27 cellular contexts compared by ENCODE assay signal in the genomic region with DNA sequence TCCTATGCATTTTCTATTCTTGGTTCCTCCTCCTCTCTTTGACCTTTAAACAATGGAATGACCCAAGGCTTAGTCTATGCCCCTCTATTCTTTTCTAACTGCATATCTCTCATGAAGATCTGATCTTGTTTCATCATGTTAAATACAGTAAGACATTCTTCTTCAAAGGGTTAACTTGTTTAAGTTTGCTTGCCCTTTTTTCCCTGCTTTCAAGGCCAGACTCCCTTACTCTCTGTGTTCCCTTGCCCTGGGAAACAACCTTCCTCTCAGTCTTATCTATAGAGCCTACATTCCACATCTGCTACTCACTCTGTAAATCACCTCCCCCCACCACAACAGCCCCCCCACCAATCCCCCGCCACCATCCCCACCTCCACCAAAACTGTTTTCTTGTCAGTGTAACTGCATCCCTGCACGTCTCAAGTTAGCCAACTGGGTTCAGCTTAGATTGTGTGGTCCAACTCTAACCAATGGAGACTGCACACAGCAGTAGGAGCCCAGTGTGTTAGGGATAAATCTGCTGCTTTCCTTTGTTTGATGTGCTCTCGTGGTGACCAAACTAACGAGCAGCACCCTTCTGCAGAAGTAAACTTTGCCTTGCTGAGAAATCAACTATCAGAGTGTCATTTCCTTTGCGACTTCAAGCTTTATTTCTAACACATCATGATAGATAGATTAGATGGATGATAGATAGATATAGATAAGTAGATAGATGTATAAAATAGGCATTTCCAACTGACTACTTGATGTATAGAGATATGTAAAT. TPM values are rescaled to one million over a fixed set of nuclear protein-coding genes. Genes with fewer than 3 reads are reported as not detected.
"Had no signal": no experiment of that assay in that cellular context is flagged by ENCODE, and none has a peak within 500 bp of the region (broad histone marks: within the 10 kb centered on the region; RNA-seq: fewer than 3 reads in every experiment).

No MANE protein-coding gene starts in this region.

- H3K4me1 Mint-ChIP-seq: activated CD4-positive, alpha-beta memory T cell treated with anti-CD3 and anti-CD28 coated beads, Interleukin-2, amount 10 ng/mL, durations not matched to agents 7 days and 5 days; activated CD4-positive, alpha-beta T cell treated with anti-CD3 and anti-CD28 coated beads, Interleukin-2, amount 10 ng/mL, durations not matched to agents 7 days and 5 days; activated naive CD4-positive, alpha-beta T cell treated with anti-CD3 and anti-CD28 coated beads, Interleukin-2, amount 10 ng/mL, durations not matched to agents 7 days and 5 days; brain had no signal

- H3K27me3 ChIP-seq: ascending aorta, breast epithelium, cardiac muscle cell, colonic mucosa, esophagus squamous epithelium, gastroesophageal sphincter had no signal

- H3K36me3 Mint-ChIP-seq: activated naive CD4-positive, alpha-beta T cell treated with anti-CD3 and anti-CD28 coated beads, Interleukin-2, amount 10 ng/mL, durations not matched to agents 7 days and 5 days; brain had no signal

- H3K4me3 Mint-ChIP-seq: activated CD4-positive, alpha-beta memory T cell treated with anti-CD3 and anti-CD28 coated beads, Interleukin-2, amount 10 ng/mL, durations not matched to agents 7 days and 5 days; activated CD4-positive, alpha-beta T cell treated with anti-CD3 and anti-CD28 coated beads, Interleukin-2, amount 10 ng/mL, durations not matched to agents 7 days and 5 days; activated naive CD4-positive, alpha-beta T cell treated with anti-CD3 and anti-CD28 coated beads, Interleukin-2, amount 10 ng/mL, durations not matched to agents 7 days and 5 days; activated naive CD8-positive, alpha-beta T cell treated with anti-CD3 and anti-CD28 coated beads, Interleukin-2, amount 10 ng/mL, durations not matched to agents 7 days and 5 days; activated T-cell treated with anti-CD3 and anti-CD28 coated beads, Interleukin-2, amount 50 U/mL, for 24 hours; activated T-cell treated with anti-CD3 and anti-CD28 coated beads, Interleukin-2, amount 50 U/mL, for 72 hours; brain had no signal

- H3K27ac ChIP-seq: ascending aorta, breast epithelium, cardiac muscle cell, colonic mucosa, epithelial cell of prostate, esophagus squamous epithelium, gastroesophageal sphincter had no signal

- H3K4me3 ChIP-seq: ascending aorta, breast epithelium, cardiac muscle cell, colonic mucosa, esophagus squamous epithelium, gastroesophageal sphincter had no signal

- H3K9me3 ChIP-seq: colonic mucosa had no signal

- H3K27ac Mint-ChIP-seq: activated CD4-positive, alpha-beta memory T cell treated with anti-CD3 and anti-CD28 coated beads, Interleukin-2, amount 10 ng/mL, durations not matched to agents 7 days and 5 days; activated CD4-positive, alpha-beta T cell treated with anti-CD3 and anti-CD28 coated beads, Interleukin-2, amount 10 ng/mL, durations not matched to agents 7 days and 5 days; activated naive CD4-positive, alpha-beta T cell treated with anti-CD3 and anti-CD28 coated beads, Interleukin-2, amount 10 ng/mL, durations not matched to agents 7 days and 5 days; activated naive CD4-positive, alpha-beta T cell treated with anti-CD3 and anti-CD28 coated beads, Interleukin-2, amount 50 U/mL, for 72 hours; activated naive CD8-positive, alpha-beta T cell treated with anti-CD3 and anti-CD28 coated beads, Interleukin-2, amount 10 ng/mL, durations not matched to agents 7 days and 5 days; activated T-cell treated with anti-CD3 and anti-CD28 coated beads, Interleukin-2, amount 50 U/mL, for 24 hours; activated T-cell treated with anti-CD3 and anti-CD28 coated beads, Interleukin-2, amount 50 U/mL, for 72 hours; brain had no signal

- ATAC-seq: activated naive CD4-positive, alpha-beta T cell treated with anti-CD3 and anti-CD28 coated beads, Interleukin-2, amount 50 U/mL, for 72 hours; activated T-cell treated with anti-CD3 and anti-CD28 coated beads, Interleukin-2, amount 50 U/mL, for 72 hours; gastroesophageal sphincter had no signal

- H3K27me3 Mint-ChIP-seq: activated CD4-positive, alpha-beta memory T cell treated with anti-CD3 and anti-CD28 coated beads, Interleukin-2, amount 10 ng/mL, durations not matched to agents 7 days and 5 days; activated CD4-positive, alpha-beta T cell treated with anti-CD3 and anti-CD28 coated beads, Interleukin-2, amount 10 ng/mL, durations not matched to agents 7 days and 5 days; activated naive CD4-positive, alpha-beta T cell treated with anti-CD3 and anti-CD28 coated beads, Interleukin-2, amount 10 ng/mL, durations not matched to agents 7 days and 5 days; activated naive CD8-positive, alpha-beta T cell treated with anti-CD3 and anti-CD28 coated beads, Interleukin-2, amount 10 ng/mL, durations not matched to agents 7 days and 5 days; activated T-cell treated with anti-CD3 and anti-CD28 coated beads, Interleukin-2, amount 50 U/mL, for 24 hours; brain had no signal

- DNase-seq: activated CD4-positive, alpha-beta memory T cell treated with anti-CD3 and anti-CD28 coated beads, Interleukin-2, amount 10 ng/mL, durations not matched to agents 7 days and 5 days; activated CD4-positive, alpha-beta T cell treated with anti-CD3 and anti-CD28 coated beads for 1 hour; activated CD4-positive, alpha-beta T cell treated with anti-CD3 and anti-CD28 coated beads for 4 hours; activated CD4-positive, alpha-beta T cell treated with anti-CD3 and anti-CD28 coated beads, Interleukin-2, amount 10 ng/mL, durations not matched to agents 7 days and 5 days; activated CD4-positive, alpha-beta T cell treated with anti-CD3 and anti-CD28 coated beads, Interleukin-2, amount 50 U/mL, for 4 hours; activated CD8-positive, alpha-beta memory T cell treated with anti-CD3 and anti-CD28 coated beads, Interleukin-2, amount 50 U/mL, for 48 hours; activated gamma-delta T cell; activated naive CD4-positive, alpha-beta T cell; activated naive CD4-positive, alpha-beta T cell treated with anti-CD3 and anti-CD28 coated beads, Interleukin-2, amount 10 ng/mL, durations not matched to agents 7 days and 5 days; activated naive CD8-positive, alpha-beta T cell treated with anti-CD3 and anti-CD28 coated beads, Interleukin-2, amount 10 ng/mL, durations not matched to agents 7 days and 5 days; activated T-cell treated with anti-CD3 and anti-CD28 coated beads for 4 hours; activated T-cell treated with anti-CD3 and anti-CD28 coated beads, Interleukin-2, amount 50 U/mL, for 24 hours; activated T-cell treated with anti-CD3 and anti-CD28 coated beads, Interleukin-2, amount 50 U/mL, for 72 hours; central memory CD4-positive, alpha-beta T cell; cerebellar nuclear complex; colonic mucosa; effector CD8-positive, alpha-beta T cell; esophagus squamous epithelium; foreskin melanocyte; T-helper 2 cell had no signal

- H3K36me3 ChIP-seq: breast epithelium, cardiac muscle cell, colonic mucosa, gastroesophageal sphincter had no signal

- H3K4me1 ChIP-seq: ascending aorta, breast epithelium, colonic mucosa, esophagus squamous epithelium, gastroesophageal sphincter had no signal

RNA-seq across cellular contexts. Expression of gene SPTLC3, which starts 12.6 kb away (rescaled TPM):
- total RNA-seq: activated CD4-positive, alpha-beta memory T cell treated with anti-CD3 and anti-CD28 coated beads, Interleukin-2, amount 10 ng/mL, durations not matched to agents 7 days and 5 days had no signal
